Comparison of ENCODE assay signal across 8 cellular contexts in genomic region chr18:2641638-2642037, GRCh38. TPM values are rescaled to one million over a fixed set of nuclear protein-coding genes. Genes with fewer than 3 reads are reported as not detected.
DNase-seq lines count a peak whose midpoint lies in the region; ATAC-seq and TF ChIP-seq lines count a peak whose summit lies in the region.

No MANE protein-coding gene starts in this region.

- no peak overlapping the region for H3K27ac Mint-ChIP-seq in HFFc6
- no peak overlapping the region for H3K27ac Mint-ChIP-seq in H9

- no peak overlapping the region for H4K5ac ChIP-seq in H9 (ENCODE audit: insufficient read length, low read depth, low read length)

- no peak overlapping the region for H3K27ac ChIP-seq in SK-N-SH (ENCODE audit: low read depth in 2 of 2, low read length in 1 of 2)
- H3K27ac ChIP-seq in fibroblast of lung (ENCODE audit: insufficient read depth, low read length): no peak overlapping the region
- peak overlapping the region; percentile 51 for H3K27ac ChIP-seq in vagina
- no peak overlapping the region for H3K27ac ChIP-seq in H9 (ENCODE audit: insufficient read length, low read depth, low read length)

- no peak for ATAC-seq in SK-N-SH treated with all-trans-retinoic acid at 6 μM for 48 hours

- TF ChIP-seq POLR2A in vagina (IDR thresholded peaks at IDR 0.05): no peak

- no peak overlapping the region for H3K56ac ChIP-seq in H9 (ENCODE audit: insufficient read length, low read depth, low read length)

- intact Hi-C loops in vagina (cut with DNase I): no loop called here

- 45% methylated on average over 2 of the region's 2 CpGs for WGBS in SK-N-SH (ENCODE audit: low lambda C conversion rate)
- no CpG with 5 or more reads among the region's 2 CpGs for WGBS in H9 (ENCODE audit: extremely low coverage, insufficient read length, low lambda C conversion rate)

- H4K20me1 ChIP-seq in SK-N-SH (ENCODE audit: insufficient read depth) (no peaks in the 10 kb centered on the region), fibroblast of lung (ENCODE audit: control insufficient read depth, extremely low read depth, insufficient read depth, low read length) (no peaks in the 10 kb centered on the region), H9 (ENCODE audit: control insufficient read depth, insufficient read depth, insufficient read length) (no peaks in the 10 kb centered on the region)

- no peak overlapping the region for H3T11ph ChIP-seq in H9 (ENCODE audit: low read length)

- no peak overlapping the region for H4K8ac ChIP-seq in H9 (replicated peaks; ENCODE audit: insufficient read length, low read depth, low read length)

- H2BK15ac ChIP-seq in H9 (ENCODE audit: low read depth, low read length): no peak overlapping the region

- no peak overlapping the region for H3K23ac ChIP-seq in H9 (ENCODE audit: insufficient read length, low read depth, low read length)

- TF ChIP-seq RAD21 in SK-N-SH (IDR thresholded peaks at IDR 0.05; ENCODE audit: low read length): no peak

- CTCF ChIA-PET in SK-N-SH (lab: Yijun Ruan, JAX): no interaction called here

- no peak overlapping the region for H4K91ac ChIP-seq in H9 (ENCODE audit: insufficient read length, low read depth, low read length)

- no peak overlapping the region for H2AK5ac ChIP-seq in H9 (ENCODE audit: insufficient read length, low read length)

- H3K79me1 ChIP-seq in H9 (ENCODE audit: insufficient read depth, low read depth, low read length, poor library complexity, severe bottlenecking): no peaks in the 10 kb centered on the region

- TF ChIP-seq EP300 in SK-N-SH (IDR thresholded peaks at IDR 0.05; ENCODE audit: borderline replicate concordance in 1 of 2, low read depth in 1 of 2, low read length in 1 of 2): no peak

- no peaks in the 10 kb centered on the region for H3K9me2 ChIP-seq in SK-N-SH

- H2AFZ ChIP-seq in SK-N-SH (ENCODE audit: low read depth) (peak overlapping the region; percentile 65; the same call in 1 of the 2 replicates), fibroblast of lung (ENCODE audit: low read length) (peak overlapping the region; percentile 35), H9 (ENCODE audit: low read length) (no peak overlapping the region)

- H3K36me3 ChIP-seq in SK-N-SH (replicated peaks in 1 of 2; ENCODE audit: control insufficient read depth in 1 of 2, insufficient read depth in 2 of 2, low read length in 1 of 2) (no peaks in the 10 kb centered on the region), fibroblast of lung (ENCODE audit: control insufficient read depth, insufficient read depth, low read length) (no peaks in the 10 kb centered on the region), vagina (no peaks in the 10 kb centered on the region)

- no peaks in the 10 kb centered on the region for H3F3A ChIP-seq in SK-N-SH (replicated peaks; ENCODE audit: insufficient read depth)

- no peaks in the 10 kb centered on the region for H3K23me2 ChIP-seq in H9 (ENCODE audit: insufficient read length, low read depth, low read length, poor library complexity, severe bottlenecking)

- no peak overlapping the region for H2BK5ac ChIP-seq in H9 (ENCODE audit: insufficient read length, low read length)

- H3K4me1 ChIP-seq in SK-N-SH (ENCODE audit: control insufficient read depth in 1 of 2, insufficient read depth in 2 of 2, low read depth in 1 of 2, low read length in 1 of 2): no peaks in the 10 kb centered on the region
- H3K4me1 ChIP-seq in fibroblast of lung (ENCODE audit: control insufficient read depth, extremely low read depth, insufficient read depth, low read length): peaks cover 10% of the 10 kb centered on the region
- peaks cover 12% of the 10 kb centered on the region for H3K4me1 ChIP-seq in vagina
- no peaks in the 10 kb centered on the region for H3K4me1 ChIP-seq in H9 (ENCODE audit: insufficient read depth, low read length)

- H2BK12ac ChIP-seq in H9 (ENCODE audit: insufficient read length, low read depth, low read length): no peak overlapping the region

- no peak overlapping the region for H3K9ac ChIP-seq in SK-N-SH
- H3K9ac ChIP-seq in fibroblast of lung (ENCODE audit: insufficient read depth, low read length): no peak overlapping the region
- no peak overlapping the region for H3K9ac ChIP-seq in H9 (ENCODE audit: extremely low read depth, insufficient read length, low read length)

- DNase-seq in SK-N-SH (no peak), HFFc6 (no peak), NCI-H2029 (lab: John Stamatoyannopoulos, UW) (peak; percentile 67), fibroblast of lung (ENCODE audit: low read depth in 2 of 2) (peak in 1 of 2 donors; percentile 55), vagina (ENCODE audit: extremely low spot score in 2 of 2) (no peak), H9 (no peak)
- no peak for DNase-seq in activated effector memory CD4-positive, alpha-beta T cell treated with anti-CD3 and anti-CD28 coated beads, Interleukin-2, amount 50 U/mL, for 16 hours

- 0 out of 2 replicates have a peak overlapping the region, but pooled peaks have one; percentile 15 for H3K4me2 ChIP-seq in SK-N-SH
- peak overlapping the region; percentile 49 for H3K4me2 ChIP-seq in fibroblast of lung (ENCODE audit: extremely low read depth, insufficient read depth, low read length)
- H3K4me2 ChIP-seq in H9 (ENCODE audit: insufficient read depth, insufficient read length, low read length): no peak overlapping the region

- H3K79me2 ChIP-seq in SK-N-SH (ENCODE audit: insufficient read depth) (no peaks in the 10 kb centered on the region), fibroblast of lung (ENCODE audit: control insufficient read depth, insufficient read depth, low read length) (no peaks in the 10 kb centered on the region), H9 (ENCODE audit: insufficient read depth, low read length) (no peaks in the 10 kb centered on the region)

- H3K4ac ChIP-seq in H9 (ENCODE audit: low read depth, low read length): no peak overlapping the region

- H3K9me3 ChIP-seq in SK-N-SH: no peaks in the 10 kb centered on the region
- H3K9me3 ChIP-seq in fibroblast of lung (ENCODE audit: control insufficient read depth, insufficient read depth, low read depth, low read length): no peaks in the 10 kb centered on the region
- no peaks in the 10 kb centered on the region for H3K9me3 ChIP-seq in vagina
- H3K9me3 ChIP-seq in H9 (ENCODE audit: control insufficient read depth, low read depth, low read length): no peaks in the 10 kb centered on the region

- H3K36me3 Mint-ChIP-seq in HFFc6 (ENCODE audit: low read depth): no peaks in the 10 kb centered on the region
- no peaks in the 10 kb centered on the region for H3K36me3 Mint-ChIP-seq in H9 (ENCODE audit: insufficient read depth in 1 of 3, low read depth in 3 of 3)

- H3K18ac ChIP-seq in H9 (ENCODE audit: insufficient read length, low read depth, low read length): no peak overlapping the region

- H3K4me1 Mint-ChIP-seq in HFFc6 (ENCODE audit: low read depth) (peaks cover 35% of the 10 kb centered on the region), H9 (no peaks in the 10 kb centered on the region)

- no peaks in the 10 kb centered on the region for H3K9me3 Mint-ChIP-seq in HFFc6
- H3K9me3 Mint-ChIP-seq in H9: no peaks in the 10 kb centered on the region

- H3K27me3 ChIP-seq in SK-N-SH (ENCODE audit: insufficient read depth): no peaks in the 10 kb centered on the region
- no peaks in the 10 kb centered on the region for H3K27me3 ChIP-seq in fibroblast of lung (ENCODE audit: control insufficient read depth, insufficient read depth, low read length)
- H3K27me3 ChIP-seq in vagina: no peaks in the 10 kb centered on the region
- no peaks in the 10 kb centered on the region for H3K27me3 ChIP-seq in H9 (ENCODE audit: insufficient read depth, low read length)

- H2BK20ac ChIP-seq in H9 (ENCODE audit: low read depth, low read length, poor library complexity, severe bottlenecking): no peak overlapping the region

- no peak overlapping the region for H2BK120ac ChIP-seq in H9 (ENCODE audit: low read depth, low read length, poor library complexity, severe bottlenecking)

- no peak for TF ChIP-seq CTCF in SK-N-SH (IDR thresholded peaks at IDR 0.05)
- no peak for TF ChIP-seq CTCF in HFFc6 (IDR thresholded peaks at IDR 0.05)
- no peak for TF ChIP-seq CTCF in fibroblast of lung (conservative IDR thresholded peaks at IDR 0.05 in 1 of 2, IDR thresholded peaks at IDR 0.05 in 1 of 2; ENCODE audit: low read depth in 1 of 2, low read length in 2 of 2)
- no peak for TF ChIP-seq CTCF in vagina (IDR thresholded peaks at IDR 0.05)
- TF ChIP-seq CTCF in H9 (conservative IDR thresholded peaks at IDR 0.05): no peak

- peaks cover 5% of the 10 kb centered on the region; the same call in 1 of the 2 replicates for H3K27me3 Mint-ChIP-seq in HFFc6 (ENCODE audit: insufficient read depth)
- no peaks in the 10 kb centered on the region for H3K27me3 Mint-ChIP-seq in H9 (ENCODE audit: low read depth)

- peak overlapping the region; percentile 35; the same call in 1 of the 2 replicates for H3K4me3 Mint-ChIP-seq in HFFc6
- no peak overlapping the region for H3K4me3 Mint-ChIP-seq in H9

- H3K14ac ChIP-seq in H9 (ENCODE audit: insufficient read depth, low read length): no peak overlapping the region

- no peak overlapping the region; a peak in 1 of 4 replicates for H3K4me3 ChIP-seq in SK-N-SH (ENCODE audit: low read depth in 2 of 2, low read length in 1 of 2)
- peak overlapping the region in 3 of 4 experiments; percentile 21 to 26 (median 24) for H3K4me3 ChIP-seq in fibroblast of lung (replicated peaks in 1 of 4; ENCODE audit: control extremely low read depth in 1 of 4, insufficient read depth in 1 of 4, low read depth in 3 of 4, low read length in 4 of 4)
- H3K4me3 ChIP-seq in vagina: peak overlapping the region in 1 of 2 donors; percentile 26

- POLR2A ChIA-PET in SK-N-SH (lab: Yijun Ruan, JAX): no interaction called here

TF ChIP-seq in SK-N-SH, 30 proteins besides CTCF, POLR2A, EP300 and RAD21 (continues in another document):
- TF ChIP-seq GATA2 (CRISPR knock-in tag; IDR thresholded peaks at IDR 0.05): no peak
- no peak for TF ChIP-seq FOSL2 (IDR thresholded peaks at IDR 0.05; ENCODE audit: borderline replicate concordance, low read depth)

TF ChIP-seq in SK-N-SH treated with all-trans-retinoic acid at 6 μM for 48 hours, 23 proteins besides CTCF, POLR2A, EP300 and RAD21 (continues in another document):
- TF ChIP-seq TOX (CRISPR knock-in tag; IDR thresholded peaks at IDR 0.05; ENCODE audit: borderline replicate concordance) (no peak), ARNTL (CRISPR knock-in tag; IDR thresholded peaks at IDR 0.05; ENCODE audit: borderline replicate concordance, low read depth) (no peak)

RNA-seq across cellular contexts. Expression of gene SMCHD1, which starts 13.9 kb away (rescaled TPM):
- polyA plus RNA-seq in SK-N-SH (2012; rRNA removed) (8.9 and 10.9 TPM in 2 replicates), fibroblast of lung (19.6 and 30.3 TPM in 2 replicates)
- 10.8 and 12.3 TPM in 2 replicates for polyA plus RNA-seq in SK-N-SH (2012; cell fraction: cytosol; rRNA removed)
- polyA plus RNA-seq in SK-N-SH (2012; cell fraction: nucleus; rRNA removed): 9.8 and 22.0 TPM in 2 replicates
- 10 to 100 TPM; 19.4 to 30.4 (median 26.4) TPM for total RNA-seq in HFFc6 (2021; fragmentation: NEBNext Ultra II Directional; extraction: Animal tissue kit (Norgen Biotek cat#: 25700))
- total RNA-seq in fibroblast of lung (96.1 and 96.6 TPM in 2 replicates), vagina (62.4 TPM), H9 (2021) (45.1 and 53.5 TPM in 2 replicates)
- 16.0 and 22.5 TPM in 2 replicates for polyA plus RNA-seq in fibroblast of lung (2012)
- polyA minus RNA-seq in fibroblast of lung (ENCODE audit: low replicate concordance): 7.1 and 12.6 TPM in 2 replicates

Comparison
In these comparisons a context has a peak if more than half of its experiments do, and no peak if none do; other contexts are left out.
1. H3K4me3 ChIP-seq: peak in fibroblast of lung (3 of 4); none in SK-N-SH (0 of 2).